In genomic region chr3:40456940-40457823, GRCh38 we compare ENCODE assay signal across 8 cellular contexts. TPM values are rescaled to one million over a fixed set of nuclear protein-coding genes. Genes with fewer than 3 reads are reported as not detected.
DNase-seq lines count a peak whose midpoint lies in the region; ATAC-seq, FAIRE-seq and TF ChIP-seq lines count a peak whose summit lies in the region.

RPL14 (plus strand) TSS chr3:40457339; CDS start chr3:40457472, 133 bp downstream.

- H3K27ac Mint-ChIP-seq in activated naive CD8-positive, alpha-beta T cell treated with anti-CD3 and anti-CD28 coated beads, Interleukin-2, amount 50 U/mL, for 24 hours = peak within 1 kb of the TSS; percentile 99

- H3K27ac ChIP-seq in pancreas (peak within 1 kb of the TSS; percentile 69 to 83 (median 75)), tibial artery (peak within 1 kb of the TSS; percentile 83 to 88)

- H3K4me3 Mint-ChIP-seq in activated naive CD8-positive, alpha-beta T cell treated with anti-CD3 and anti-CD28 coated beads, Interleukin-2, amount 50 U/mL, for 24 hours = peak within 1 kb of the TSS; percentile 98

- FAIRE-seq in pancreas (lab: Jason Lieb, UNC) = no peak

- peaks cover 71% of the 10 kb centered on the region for H3K4me1 Mint-ChIP-seq in activated naive CD8-positive, alpha-beta T cell treated with anti-CD3 and anti-CD28 coated beads, Interleukin-2, amount 50 U/mL, for 24 hours

- peaks cover 2% of the 10 kb centered on the region for H3K27me3 Mint-ChIP-seq in activated naive CD8-positive, alpha-beta T cell treated with anti-CD3 and anti-CD28 coated beads, Interleukin-2, amount 50 U/mL, for 24 hours

- no peaks in the 10 kb centered on the region for H3K27me3 ChIP-seq in pancreas
- H3K27me3 ChIP-seq in tibial artery = no peaks in the 10 kb centered on the region

- H3K36me3 ChIP-seq in pancreas (peaks cover 0 to 41% (median 17%) of the 10 kb centered on the region in 3 donors), tibial artery (peaks cover 37 to 41% (median 39%) of the 10 kb centered on the region in 3 donors)

- ATAC-seq in HG02642 (IDR thresholded peaks at IDR 0.05; ENCODE audit: poor library complexity, unreplicated experiment) (peak; percentile 75), Right ventricle myocardium superior (ENCODE audit: poor library complexity) (peak; percentile 95), pancreas (peak; percentile 80 to 89 (median 84))
- ATAC-seq in activated naive CD8-positive, alpha-beta T cell treated with anti-CD3 and anti-CD28 coated beads, Interleukin-2, amount 50 U/mL, for 24 hours = peak; percentile 77

- intact Hi-C loops in Right ventricle myocardium superior (cut with DNase I) = loop anchor here (10.0 kb wide), 1 partner anchor 68 kb away; the partner anchor contains the start of gene ZNF621
- intact Hi-C loops in pancreas (cut with DNase I) = no loop called here
- intact Hi-C loops in tibial artery (cut with DNase I; ENCODE audit: low total_unique reads) = loop anchor here (5.0 kb wide), 2 partner anchors 70 to 145 kb away; no protein-coding TSS in a partner anchor

- H3K9me3 ChIP-seq in pancreas (no peaks in the 10 kb centered on the region), tibial artery (no peaks in the 10 kb centered on the region)

- no peaks in the 10 kb centered on the region for H3K9me3 Mint-ChIP-seq in activated naive CD8-positive, alpha-beta T cell treated with anti-CD3 and anti-CD28 coated beads, Interleukin-2, amount 50 U/mL, for 24 hours

- TF ChIP-seq CTCF in GM10266 (IDR thresholded peaks at IDR 0.05; ENCODE audit: control insufficient read depth, insufficient read depth, low read depth, missing control alignments) (no peak), pancreas (IDR thresholded peaks at IDR 0.05) (no peak), tibial artery (IDR thresholded peaks at IDR 0.05) (no peak)

- H3K36me3 Mint-ChIP-seq in activated naive CD8-positive, alpha-beta T cell treated with anti-CD3 and anti-CD28 coated beads, Interleukin-2, amount 50 U/mL, for 24 hours (ENCODE audit: low read depth) = peaks cover 46% of the 10 kb centered on the region

- peak within 1 kb of the TSS; percentile 66 to 96 (median 80) for H3K4me3 ChIP-seq in pancreas
- peak within 1 kb of the TSS; percentile 79 to 88 for H3K4me3 ChIP-seq in tibial artery

- DNase-seq in GM10266 (ENCODE audit: extremely low spot score) (peak; percentile 94), NCI-H1105 treated with DMSO at 0.1 percent for 48 hours (lab: John Stamatoyannopoulos, UW) (peak; percentile 74), SW 1271 (lab: John Stamatoyannopoulos, UW) (peak; percentile 92 to 95), Right ventricle myocardium superior (peak; percentile 98), pancreas (peak; percentile 94 to 98 (median 96)), tibial artery (peak; percentile 96 to 98)
- peak; percentile 94 for DNase-seq in activated naive CD8-positive, alpha-beta T cell treated with anti-CD3 and anti-CD28 coated beads, Interleukin-2, amount 50 U/mL, for 24 hours

- H3K4me1 ChIP-seq in pancreas (peaks cover 10 to 17% (median 16%) of the 10 kb centered on the region in 3 donors), tibial artery (peaks cover 0 to 42% (median 32%) of the 10 kb centered on the region in 4 donors)

- WGBS in pancreas, 2 donors = 0% methylated on average over 75 to 79 of the region's 79 CpGs

RNA-seq across cellular contexts. Expression of gene RPL14, which starts in this region (rescaled TPM):
- 992 TPM for total RNA-seq in Right ventricle myocardium superior
- 1,000 to 10,000 TPM; 1,118 to 1,907 (median 1,508) TPM for total RNA-seq in pancreas
- 1,000 to 10,000 TPM in 1 of 2 donors, 100 to 1,000 TPM in 1; 810 to 1,638 TPM for polyA plus RNA-seq in pancreas

Comparison
In these comparisons a context has a peak if more than half of its experiments do, and no peak if none do; other contexts are left out.
1. Peak in every context shown above with its lines: DNase-seq, ATAC-seq, H3K4me3 ChIP-seq and H3K27ac ChIP-seq.
2. intact Hi-C loops: an anchor here in Right ventricle myocardium superior (10.0 kb wide) and tibial artery (5.0 kb wide); none called in pancreas.